Comparison of ENCODE assay signal across 22 cellular contexts in genomic region chr11:115322553-115323203, GRCh38.
"Had no signal": no experiment of that assay in that cellular context is flagged by ENCODE, and none has a peak within 500 bp of the region (broad histone marks: within the 10 kb centered on the region; RNA-seq: fewer than 3 reads in every experiment).

No MANE protein-coding gene starts in this region.

- FAIRE-seq: endothelial cell of umbilical vein had no signal

- ATAC-seq: foreskin keratinocyte; left colon; left ventricle myocardium superior; natural killer cell treated with Interleukin-12 subunit alpha and Interleukin-12 subunit beta and Interleukin-15 and Interleukin-18, amount 100 ng/mL, for 72 hours; right cardiac atrium had no signal

- H3K4me2 ChIP-seq: hepatocyte, neural progenitor cell had no signal

- H3K79me2 ChIP-seq: hepatocyte had no signal

- H3K4me3 ChIP-seq: hepatocyte, lung, neural progenitor cell, ovary, smooth muscle cell had no signal

- H2AFZ ChIP-seq: hepatocyte, neural progenitor cell had no signal

- H3K9me3 ChIP-seq: ovary had no signal

- H3K27ac ChIP-seq: foreskin keratinocyte, hepatocyte, neural progenitor cell, ovary had no signal

- H3K36me3 ChIP-seq: neural progenitor cell, ovary had no signal

- H3K9ac ChIP-seq: neural progenitor cell had no signal

- H3K27me3 ChIP-seq: foreskin keratinocyte, hepatocyte, neural progenitor cell, ovary had no signal

- DNase-seq: dermis blood vessel endothelial cell; effector CD4-positive, alpha-beta T cell; endodermal cell; erythroblast; foreskin keratinocyte; head of caudate nucleus; left colon; left ventricle myocardium superior; mesenchymal stem cell; midbrain; nucleus accumbens; ovary; right cardiac atrium; stimulated activated CD4-positive, alpha-beta T cell treated with anti-CD3 and anti-CD28 coated beads, Interleukin-2, amount 100 ng/mL, for 48 hours; stimulated activated naive CD4-positive, alpha-beta T cell treated with Interleukin-2 at 50 U/mL for 16 hours; trophoblast cell had no signal
